21 cellular contexts compared by ENCODE assay signal in the genomic region with DNA sequence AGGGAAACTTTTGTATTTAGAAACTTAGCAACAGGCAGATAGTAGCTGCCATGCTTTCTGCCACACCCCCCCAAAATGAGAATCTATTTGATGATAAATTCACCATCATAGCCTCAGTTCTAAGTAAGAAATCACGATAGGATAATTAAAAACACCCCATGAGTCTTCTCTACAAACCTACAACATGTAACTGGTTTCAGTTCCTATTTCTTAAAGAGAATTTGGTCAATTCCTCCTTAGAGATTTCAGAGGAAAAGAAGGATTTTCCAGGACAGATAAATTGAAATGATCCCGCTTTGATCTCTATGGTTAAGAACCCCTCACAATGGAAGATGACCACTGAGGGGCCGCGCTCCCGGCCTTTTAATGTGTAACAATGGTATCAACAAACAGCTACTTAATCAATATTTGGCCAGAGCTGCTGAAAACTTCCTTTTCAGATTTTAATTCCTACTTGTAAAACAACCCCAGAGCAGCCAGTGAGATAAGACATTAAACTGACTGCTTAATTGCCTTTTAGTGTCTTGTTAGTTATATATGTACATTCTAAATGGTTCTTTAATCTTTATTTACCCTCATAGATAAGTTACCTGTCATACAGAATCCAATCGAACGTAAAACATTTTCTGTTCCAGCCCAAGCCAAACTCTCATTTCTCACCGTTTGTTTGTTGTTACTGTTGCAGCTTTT. TPM values are rescaled to one million over a fixed set of nuclear protein-coding genes. Genes with fewer than 3 reads are reported as not detected.
A peak's percentile ranks its signal among the peaks of the same experiment; 100 is the strongest.
DNase-seq lines count a peak whose midpoint lies in the region; ATAC-seq and TF ChIP-seq lines count a peak whose summit lies in the region.
"Had no signal": no experiment of that assay in that cellular context is flagged by ENCODE, and none has a peak within 500 bp of the region (broad histone marks: within the 10 kb centered on the region; RNA-seq: fewer than 3 reads in every experiment).

No MANE protein-coding gene starts in this region.

- H3K27me3 ChIP-seq in HUES48 (ENCODE audit: control insufficient read depth, insufficient read depth, low read length) (peaks cover 98% of the 10 kb centered on the region), brain microvascular endothelial cell (replicated peaks) (peaks cover 58% of the 10 kb centered on the region), iPS-20b (ENCODE audit: insufficient read depth, low read length) (peaks cover 100% of the 10 kb centered on the region), spleen (replicated peaks in 1 of 7) (peaks cover 0 to 100% (median 84%) of the 10 kb centered on the region in 7 donors)

- ATAC-seq in HG02610 (IDR thresholded peaks at IDR 0.05; ENCODE audit: unreplicated experiment): no peak
- no peak for ATAC-seq in HG03457 (IDR thresholded peaks at IDR 0.05; ENCODE audit: unreplicated experiment)
- ATAC-seq: HepG2, Right ventricle myocardium inferior had no signal

- H3K4me3 ChIP-seq in HUES48 (ENCODE audit: low read depth, low read length): peak overlapping the region; percentile 5; the same call in 1 of the 2 replicates
- peak overlapping the region; percentile 44 for H3K4me3 ChIP-seq in brain microvascular endothelial cell (ENCODE audit: low read depth, low read length)
- peak overlapping the region; percentile 60; the same call in 1 of the 2 replicates for H3K4me3 ChIP-seq in iPS-20b (ENCODE audit: low read length)
- no peak overlapping the region for H3K4me3 ChIP-seq in spleen
- H3K4me3 ChIP-seq: BLaER1 treated with 17β-estradiol and CSF1 and Interleukin-3, amounts not matched to agents 10 nM and 100 nM; Peyer's patch had no signal

- H3K9me3 ChIP-seq in ES-I3 (ENCODE audit: control insufficient read depth, insufficient read depth, low read length) (no peaks in the 10 kb centered on the region), HUES48 (ENCODE audit: control insufficient read depth, insufficient read depth, low read length) (no peaks in the 10 kb centered on the region), iPS-20b (ENCODE audit: insufficient read depth, low read depth, low read length) (no peaks in the 10 kb centered on the region; the same call in 1 of the 2 replicates), spleen (no peaks in the 10 kb centered on the region)
- H3K9me3 ChIP-seq: Peyer's patch had no signal

- 12 to 16% (median 13%) methylated on average over 8 of the region's 8 CpGs for WGBS in spleen, 5 donors

- H3K36me3 ChIP-seq in ES-I3 (ENCODE audit: insufficient read depth, low read length): no peaks in the 10 kb centered on the region
- no peaks in the 10 kb centered on the region for H3K36me3 ChIP-seq in HUES48 (ENCODE audit: control insufficient read depth, insufficient read depth, low read length)
- H3K36me3 ChIP-seq in brain microvascular endothelial cell (replicated peaks): no peaks in the 10 kb centered on the region
- no peaks in the 10 kb centered on the region for H3K36me3 ChIP-seq in iPS-20b (ENCODE audit: insufficient read depth, low read depth, low read length)
- H3K36me3 ChIP-seq in spleen: no peaks in the 10 kb centered on the region
- H3K36me3 ChIP-seq: BLaER1 treated with 17β-estradiol and CSF1 and Interleukin-3, amounts not matched to agents 10 nM and 100 nM; Peyer's patch had no signal

- no peak overlapping the region for H3K27ac ChIP-seq in HUES48 (ENCODE audit: low read depth, low read length)
- H3K27ac ChIP-seq in brain microvascular endothelial cell: no peak overlapping the region
- no peak overlapping the region for H3K27ac ChIP-seq in iPS-20b (ENCODE audit: low read length)
- no peak overlapping the region for H3K27ac ChIP-seq in spleen
- H3K27ac ChIP-seq: BLaER1 treated with 17β-estradiol and CSF1 and Interleukin-3, amounts not matched to agents 10 nM and 100 nM; Peyer's patch had no signal

- peaks cover 20% of the 10 kb centered on the region for H3K4me1 ChIP-seq in ES-I3 (ENCODE audit: insufficient read depth, low read length)
- H3K4me1 ChIP-seq in HUES48 (ENCODE audit: control insufficient read depth, insufficient read depth, low read length): peaks cover 47% of the 10 kb centered on the region
- H3K4me1 ChIP-seq in iPS-20b (ENCODE audit: insufficient read depth, low read length): peaks cover 36% of the 10 kb centered on the region
- H3K4me1 ChIP-seq in spleen: peaks cover 0 to 15% (median 9%) of the 10 kb centered on the region in 6 donors

- in situ Hi-C loops in brain microvascular endothelial cell (cut with HindIII; ENCODE audit: low pct_ligation_motif_present, low sequenced_read_pairs): no loop called here

- H3K9ac ChIP-seq in ES-I3 (ENCODE audit: low read depth, low read length) (peak overlapping the region; percentile 65; the same call in 1 of the 2 replicates), HUES48 (ENCODE audit: low read depth, low read length) (no peak overlapping the region), iPS-20b (ENCODE audit: low read depth, low read length) (no peak overlapping the region)
- H3K9ac ChIP-seq: BLaER1 treated with 17β-estradiol and CSF1 and Interleukin-3, amounts not matched to agents 10 nM and 100 nM had no signal

- intact Hi-C loops in spleen (cut with DNase I; ENCODE audit: low total_unique reads): no loop called here

- no peak for TF ChIP-seq POLR2A in spleen (IDR thresholded peaks at IDR 0.05)

- DNase-seq in brain microvascular endothelial cell (no peak), spleen (no peak), kidney tubule cell (ENCODE audit: low spot score) (no peak)
- DNase-seq: CD8-positive, alpha-beta memory T cell; DND-41; GDM1; HCEC 1CT; KG1; NCI-H1092; NCI-H146; NCI-H2081; NCI-H510A; Peyer's patch had no signal

- no peak for TF ChIP-seq CTCF in brain microvascular endothelial cell (IDR thresholded peaks at IDR 0.05; ENCODE audit: low read depth, low read length, missing control alignments)
- no peak for TF ChIP-seq CTCF in spleen (IDR thresholded peaks at IDR 0.05 in 8 of 11, conservative IDR thresholded peaks at IDR 0.05 in 3 of 11)

RNA-seq across cellular contexts. Expression of a gene that starts 10.1 kb away (rescaled TPM):
- under 1 TPM in 1 of 7 donors, not detected in 6; 0.26 TPM for total RNA-seq in spleen
- not detected for polyA plus RNA-seq in spleen
- total RNA-seq: CD8-positive, alpha-beta memory T cell; HepG2; Peyer's patch; Right ventricle myocardium inferior had no signal
- polyA plus RNA-seq: CD8-positive, alpha-beta memory T cell had no signal

Comparison
In these comparisons a context has a peak if more than half of its experiments do, and no peak if none do; other contexts are left out.
1. H3K4me3 ChIP-seq: peak in HUES48 (single experiment), brain microvascular endothelial cell (single experiment) and iPS-20b (single experiment); none in spleen (0 of 8).